ENCODE assay signal across 22 cellular contexts in the genomic region with DNA sequence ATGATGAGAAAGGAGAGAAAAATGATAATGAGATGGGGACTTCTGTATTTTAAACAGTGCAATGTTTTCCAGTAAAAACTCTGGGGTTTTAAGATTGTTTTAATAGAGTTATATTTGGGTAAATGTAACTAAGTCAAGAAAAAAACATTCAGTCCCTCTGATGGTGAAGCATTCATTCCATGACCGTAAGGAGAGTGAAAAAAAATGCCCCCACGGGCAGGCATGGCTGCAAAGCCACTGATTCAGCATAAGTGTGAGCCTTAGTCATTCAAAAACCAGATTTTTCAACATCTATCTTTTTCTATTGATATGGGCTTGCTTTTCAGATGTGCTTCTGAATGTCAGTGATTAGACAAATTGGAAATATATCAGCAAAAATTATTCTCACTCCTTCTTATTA.
"Had no signal": no experiment of that assay in that cellular context is flagged by ENCODE, and none has a peak within 500 bp of the region (broad histone marks: within the 10 kb centered on the region; RNA-seq: fewer than 3 reads in every experiment).

No MANE protein-coding gene starts in this region.

- H3K9me3 Mint-ChIP-seq: dendritic cell treated with granulocyte-macrophage colony-stimulating factor and Interleukin-4, amounts not matched to agents 40 ng/mL and 50 ng/mL, for 4 days; mesothelial cell of epicardium; neural progenitor cell; stimulated activated naive B cell treated with anti-CD40 and anti-IgM and Interleukin-4, amounts not matched to agents 10 μg/mL and 1 μg/mL and 100 μg/mL, for 72 hours; type B pancreatic cell had no signal

- H3K4me1 Mint-ChIP-seq: naive thymus-derived CD8-positive, alpha-beta T cell; neural progenitor cell; stimulated activated naive B cell treated with anti-CD40 and anti-IgM and Interleukin-4, amounts not matched to agents 10 μg/mL and 1 μg/mL and 100 μg/mL, for 72 hours had no signal

- H3K27ac Mint-ChIP-seq: activated CD8-positive, alpha-beta T cell treated with anti-CD3 and anti-CD28 coated beads, Interleukin-2, amount 10 ng/mL, durations not matched to agents 7 days and 5 days; activated naive CD4-positive, alpha-beta T cell treated with anti-CD3 and anti-CD28 coated beads, Interleukin-2, amount 50 U/mL, for 72 hours; dendritic cell treated with granulocyte-macrophage colony-stimulating factor and Interleukin-4, amounts not matched to agents 40 ng/mL and 50 ng/mL, for 4 days; mesothelial cell of epicardium; naive thymus-derived CD8-positive, alpha-beta T cell; neural progenitor cell; stimulated activated naive B cell treated with anti-CD40 and anti-IgM and Interleukin-4, amounts not matched to agents 10 μg/mL and 1 μg/mL and 100 μg/mL, for 72 hours; type B pancreatic cell had no signal

- DNase-seq: activated CD4-positive, alpha-beta T cell treated with anti-CD3 and anti-CD28 coated beads for 1 hour; activated CD4-positive, alpha-beta T cell treated with anti-CD3 and anti-CD28 coated beads, Interleukin-2, amount 50 U/mL, for 1 hour; activated CD8-positive, alpha-beta T cell treated with anti-CD3 and anti-CD28 coated beads, Interleukin-2, amount 10 ng/mL, durations not matched to agents 7 days and 5 days; activated gamma-delta T cell treated with Interleukin-2 at 50 U/mL for 16 hours; adrenal gland; effector CD4-positive, alpha-beta T cell; glutamatergic neuron; hippocampal formation; left ventricle myocardium superior; mammary epithelial cell; naive thymus-derived CD8-positive, alpha-beta T cell; stimulated activated CD4-positive, alpha-beta T cell treated with anti-CD3 and anti-CD28 coated beads, Interleukin-2, amount 100 ng/mL, for 48 hours; stimulated activated CD8-positive, alpha-beta memory T cell treated with anti-CD3 and anti-CD28 coated beads, Interleukin-4, amount 100 ng/mL, for 48 hours; stimulated activated naive B cell treated with anti-CD40 and anti-IgM and Interleukin-4, amounts not matched to agents 10 μg/mL and 1 μg/mL and 100 μg/mL, for 72 hours; testis; WERI-Rb-1 had no signal

- H3K4me3 Mint-ChIP-seq: activated CD8-positive, alpha-beta T cell treated with anti-CD3 and anti-CD28 coated beads, Interleukin-2, amount 10 ng/mL, durations not matched to agents 7 days and 5 days; dendritic cell treated with granulocyte-macrophage colony-stimulating factor and Interleukin-4, amounts not matched to agents 40 ng/mL and 50 ng/mL, for 4 days; mesothelial cell of epicardium; naive thymus-derived CD8-positive, alpha-beta T cell; neural progenitor cell; stimulated activated naive B cell treated with anti-CD40 and anti-IgM and Interleukin-4, amounts not matched to agents 10 μg/mL and 1 μg/mL and 100 μg/mL, for 72 hours; type B pancreatic cell had no signal

- H3K27me3 Mint-ChIP-seq: dendritic cell treated with granulocyte-macrophage colony-stimulating factor and Interleukin-4, amounts not matched to agents 40 ng/mL and 50 ng/mL, for 4 days; stimulated activated naive B cell treated with anti-CD40 and anti-IgM and Interleukin-4, amounts not matched to agents 10 μg/mL and 1 μg/mL and 100 μg/mL, for 72 hours had no signal

- H3K36me3 Mint-ChIP-seq: activated naive CD4-positive, alpha-beta T cell treated with anti-CD3 and anti-CD28 coated beads, Interleukin-2, amount 50 U/mL, for 72 hours; mesothelial cell of epicardium; naive thymus-derived CD8-positive, alpha-beta T cell; neural progenitor cell; stimulated activated naive B cell treated with anti-CD40 and anti-IgM and Interleukin-4, amounts not matched to agents 10 μg/mL and 1 μg/mL and 100 μg/mL, for 72 hours; type B pancreatic cell had no signal

- ATAC-seq: activated CD8-positive, alpha-beta T cell treated with anti-CD3 and anti-CD28 coated beads, Interleukin-2, amount 10 ng/mL, durations not matched to agents 7 days and 5 days; activated naive CD4-positive, alpha-beta T cell treated with anti-CD3 and anti-CD28 coated beads, Interleukin-2, amount 50 U/mL, for 72 hours; left ventricle myocardium superior; naive thymus-derived CD8-positive, alpha-beta T cell; sciatic nerve; stimulated activated naive B cell treated with anti-CD40 and anti-IgM and Interleukin-4, amounts not matched to agents 10 μg/mL and 1 μg/mL and 100 μg/mL, for 72 hours had no signal
